25 cellular contexts compared by ENCODE assay signal in the genomic region with DNA sequence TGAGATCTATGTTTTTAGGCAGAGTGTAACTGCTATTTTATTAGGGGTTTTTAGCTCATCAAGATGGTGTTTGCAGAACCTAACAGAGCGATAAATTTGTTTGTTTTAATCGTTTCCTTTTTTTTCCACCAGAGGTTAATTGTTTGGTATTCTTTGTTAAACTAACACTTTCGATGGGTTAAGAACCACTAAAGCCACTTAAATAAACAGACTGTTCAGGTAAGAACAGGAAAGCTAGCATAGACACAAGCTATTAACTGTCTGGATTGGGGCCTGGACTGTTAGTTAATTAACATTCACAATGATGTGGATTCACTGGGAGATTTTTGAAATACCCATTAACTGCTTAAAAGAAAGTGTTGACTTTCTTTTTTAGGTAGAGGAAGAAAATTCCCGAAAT.
DNase-seq lines count a peak whose midpoint lies in the region; ATAC-seq and TF ChIP-seq lines count a peak whose summit lies in the region.
"Had no signal": no experiment of that assay in that cellular context is flagged by ENCODE, and none has a peak within 500 bp of the region (broad histone marks: within the 10 kb centered on the region; RNA-seq: fewer than 3 reads in every experiment).

No MANE protein-coding gene starts in this region.

- H3K36me3 Mint-ChIP-seq in glutamatergic neuron (ENCODE audit: unreplicated experiment) = no peaks in the 10 kb centered on the region
- no peaks in the 10 kb centered on the region for H3K36me3 Mint-ChIP-seq in stimulated activated effector memory CD8-positive, alpha-beta T cell treated with anti-CD3 and anti-CD28 coated beads, Interleukin-12 subunit alpha, Interleukin-12 subunit beta, amount 100 ng/mL, for 72 hours

- peak overlapping the region; percentile 86 for H3K27ac Mint-ChIP-seq in glutamatergic neuron (ENCODE audit: unreplicated experiment)
- H3K27ac Mint-ChIP-seq in stimulated activated effector memory CD8-positive, alpha-beta T cell treated with anti-CD3 and anti-CD28 coated beads, Interleukin-12 subunit alpha, Interleukin-12 subunit beta, amount 100 ng/mL, for 72 hours = no peak overlapping the region
- H3K27ac Mint-ChIP-seq: activated CD4-positive, alpha-beta T cell treated with anti-CD3 and anti-CD28 coated beads for 36 hours; T-helper 1 cell treated with Interleukin-12 subunit alpha and Interleukin-12 subunit beta and Interleukin-4 antibody, amounts not matched to agents 30 μg/mL and 1 μg/mL, for 36 hours had no signal

- H3K27me3 Mint-ChIP-seq in glutamatergic neuron (ENCODE audit: unreplicated experiment) = peaks cover 2% of the 10 kb centered on the region
- H3K27me3 Mint-ChIP-seq: activated CD4-positive, alpha-beta T cell treated with anti-CD3 and anti-CD28 coated beads for 36 hours had no signal

- H3K9me3 Mint-ChIP-seq in glutamatergic neuron (ENCODE audit: unreplicated experiment) = peaks cover 6% of the 10 kb centered on the region
- no peaks in the 10 kb centered on the region for H3K9me3 Mint-ChIP-seq in stimulated activated effector memory CD8-positive, alpha-beta T cell treated with anti-CD3 and anti-CD28 coated beads, Interleukin-12 subunit alpha, Interleukin-12 subunit beta, amount 100 ng/mL, for 72 hours
- H3K9me3 Mint-ChIP-seq: activated T-cell treated with anti-CD3 and anti-CD28 coated beads, Interleukin-2, amount 50 U/mL, for 4 hours; T-helper 1 cell treated with Interleukin-12 subunit alpha and Interleukin-12 subunit beta and Interleukin-4 antibody, amounts not matched to agents 30 μg/mL and 1 μg/mL, for 36 hours had no signal

- ATAC-seq in stimulated activated effector memory CD8-positive, alpha-beta T cell treated with anti-CD3 and anti-CD28 coated beads, Interleukin-12 subunit alpha, Interleukin-12 subunit beta, amount 100 ng/mL, for 72 hours = no peak
- ATAC-seq in HG03139 (IDR thresholded peaks at IDR 0.05; ENCODE audit: unreplicated experiment) = no peak
- ATAC-seq: A549; activated CD4-positive, alpha-beta T cell treated with anti-CD3 and anti-CD28 coated beads for 36 hours; activated T-cell treated with anti-CD3 and anti-CD28 coated beads, Interleukin-2, amount 50 U/mL, for 4 hours; HepG2; Panc1 had no signal

- no peak overlapping the region for H3K27ac ChIP-seq in substantia nigra (ENCODE audit: low read depth, low read length, poor library complexity, severe bottlenecking)
- H3K27ac ChIP-seq: A549, body of pancreas, prostate gland had no signal

- DNase-seq in SHP77 treated with DMSO at 0.1 percent for 48 hours (lab: John Stamatoyannopoulos, UW) = peak; percentile 72
- DNase-seq in SHP77 (lab: John Stamatoyannopoulos, UW) = no peak
- DNase-seq in NCI-H345 (lab: John Stamatoyannopoulos, UW) = peak; percentile 59
- no peak for DNase-seq in glutamatergic neuron
- no peak for DNase-seq in NCI-H187 (lab: John Stamatoyannopoulos, UW)
- no peak for DNase-seq in stimulated activated effector memory CD8-positive, alpha-beta T cell treated with anti-CD3 and anti-CD28 coated beads, Interleukin-12 subunit alpha, Interleukin-12 subunit beta, amount 100 ng/mL, for 72 hours (ENCODE audit: low spot score in 2 of 2)
- DNase-seq in substantia nigra (lab: John Stamatoyannopoulos, UW) = no peak
- DNase-seq: activated CD4-positive, alpha-beta T cell treated with anti-CD3 and anti-CD28 coated beads for 36 hours; activated CD8-positive, alpha-beta memory T cell treated with anti-CD3 and anti-CD28 coated beads for 24 hours; activated naive CD4-positive, alpha-beta T cell; activated T-cell treated with anti-CD3 and anti-CD28 coated beads, Interleukin-2, amount 50 U/mL, for 4 hours; BE2C; body of pancreas; cerebellar nuclear complex; COR-L47; HCEC 1CT; Kasumi-1; mesendoderm; NK-92 treated with Interleukin-12 subunit alpha and Interleukin-12 subunit beta, amount 100 ng/mL, for 24 hours had no signal

- peaks cover 22% of the 10 kb centered on the region for H3K4me1 Mint-ChIP-seq in glutamatergic neuron (ENCODE audit: low read depth, unreplicated experiment)
- H3K4me1 Mint-ChIP-seq in stimulated activated effector memory CD8-positive, alpha-beta T cell treated with anti-CD3 and anti-CD28 coated beads, Interleukin-12 subunit alpha, Interleukin-12 subunit beta, amount 100 ng/mL, for 72 hours = peaks cover 4% of the 10 kb centered on the region

- no peak for TF ChIP-seq CTCF in glutamatergic neuron (IDR thresholded peaks at IDR 0.05; ENCODE audit: partially characterized antibody, unreplicated experiment)

- peak overlapping the region; percentile 46 for H3K4me3 Mint-ChIP-seq in glutamatergic neuron (ENCODE audit: unreplicated experiment)
- H3K4me3 Mint-ChIP-seq in stimulated activated effector memory CD8-positive, alpha-beta T cell treated with anti-CD3 and anti-CD28 coated beads, Interleukin-12 subunit alpha, Interleukin-12 subunit beta, amount 100 ng/mL, for 72 hours = no peak overlapping the region
- H3K4me3 Mint-ChIP-seq: activated CD4-positive, alpha-beta T cell treated with anti-CD3 and anti-CD28 coated beads for 36 hours; activated T-cell treated with anti-CD3 and anti-CD28 coated beads, Interleukin-2, amount 50 U/mL, for 4 hours; T-helper 1 cell treated with Interleukin-12 subunit alpha and Interleukin-12 subunit beta and Interleukin-4 antibody, amounts not matched to agents 30 μg/mL and 1 μg/mL, for 36 hours had no signal

Comparison
In these comparisons a context has a peak if more than half of its experiments do, and no peak if none do; other contexts are left out.
1. DNase-seq: peak in SHP77 treated with DMSO at 0.1 percent for 48 hours (single experiment) and NCI-H345 (single experiment); none in SHP77 (0 of 2), glutamatergic neuron (single experiment), NCI-H187 (0 of 2), stimulated activated effector memory CD8-positive, alpha-beta T cell treated with anti-CD3 and anti-CD28 coated beads, Interleukin-12 subunit alpha, Interleukin-12 subunit beta, amount 100 ng/mL, for 72 hours (0 of 2) and substantia nigra (0 of 49).